In genomic region chr16:85036398-85037049, GRCh38 we compare ENCODE assay signal across 2 cellular contexts.
TF ChIP-seq lines count a peak whose summit lies in the region.

No MANE protein-coding gene starts in this region.

TF ChIP-seq in Ishikawa, 13 proteins besides CTCF, POLR2A, EP300 and RAD21 (continued from another document):
- TF ChIP-seq REST (IDR thresholded peaks at IDR 0.05; ENCODE audit: low read depth) (peak; percentile 57), TAF1 (IDR thresholded peaks at IDR 0.05; ENCODE audit: low read depth) (no peak), NFIC (IDR thresholded peaks at IDR 0.05) (peak; percentile 26; the same call in 1 of the 2 replicates), TEAD4 (IDR thresholded peaks at IDR 0.05) (no peak)

TF ChIP-seq in HepG2, 621 proteins besides CTCF, POLR2A, EP300 and RAD21 (continued from another document):
- TF ChIP-seq SKIL (CRISPR knock-in tag; IDR thresholded peaks at IDR 0.05; ENCODE audit: borderline replicate concordance) (no peak), ZNF230 (CRISPR knock-in tag; IDR thresholded peaks at IDR 0.05) (no peak), RCOR2 (CRISPR knock-in tag; IDR thresholded peaks at IDR 0.05) (no peak), GTF3A (CRISPR knock-in tag; conservative IDR thresholded peaks at IDR 0.05) (no peak), MXD3 (CRISPR knock-in tag; IDR thresholded peaks at IDR 0.05) (no peak), ZFP41 (CRISPR knock-in tag; IDR thresholded peaks at IDR 0.05; ENCODE audit: borderline replicate concordance) (no peak), THYN1 (CRISPR knock-in tag; IDR thresholded peaks at IDR 0.05; ENCODE audit: borderline replicate concordance, low read depth) (no peak), THRA (CRISPR knock-in tag; IDR thresholded peaks at IDR 0.05; ENCODE audit: borderline replicate concordance) (no peak), ZNF816 (CRISPR knock-in tag; IDR thresholded peaks at IDR 0.05; ENCODE audit: borderline replicate concordance) (no peak), ZUFSP (CRISPR knock-in tag; IDR thresholded peaks at IDR 0.05; ENCODE audit: borderline replicate concordance) (no peak), DR1 (CRISPR knock-in tag; IDR thresholded peaks at IDR 0.05) (no peak), KLF6 (CRISPR knock-in tag; IDR thresholded peaks at IDR 0.05) (no peak), SAP130 (CRISPR knock-in tag; IDR thresholded peaks at IDR 0.05; ENCODE audit: low read depth) (no peak), ZNF619 (CRISPR knock-in tag; IDR thresholded peaks at IDR 0.05) (no peak), KLF12 (CRISPR knock-in tag; IDR thresholded peaks at IDR 0.05; ENCODE audit: borderline replicate concordance) (no peak)
